1 cellular context compared by ENCODE assay signal in the genomic region with DNA sequence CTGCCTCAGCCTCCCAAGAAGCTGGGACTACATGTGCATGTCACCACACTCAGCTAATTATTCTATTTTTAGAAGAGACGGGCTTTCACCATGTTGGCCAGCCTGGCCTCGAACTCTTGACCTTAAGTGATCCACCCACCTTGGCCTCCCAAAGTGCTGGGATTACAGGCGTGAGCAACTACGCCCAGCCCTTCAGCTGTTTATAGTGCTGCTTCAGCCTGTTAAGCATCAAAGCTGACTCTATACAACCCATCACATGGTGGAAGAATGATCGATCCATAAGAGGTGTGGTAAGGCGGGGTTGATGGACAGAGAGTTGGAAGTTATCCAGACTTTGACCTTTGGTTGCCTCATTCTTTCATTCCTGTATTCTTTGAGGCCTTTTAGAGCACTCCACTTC.
TF ChIP-seq lines count a peak whose summit lies in the region.

No MANE protein-coding gene starts in this region.

TF ChIP-seq in HepG2, 621 proteins besides CTCF, POLR2A, EP300 and RAD21 (continued from another document and continues in another):
- no peak for TF ChIP-seq AKNA (CRISPR knock-in tag; IDR thresholded peaks at IDR 0.05; ENCODE audit: borderline replicate concordance)
- TF ChIP-seq, protein P1, sequence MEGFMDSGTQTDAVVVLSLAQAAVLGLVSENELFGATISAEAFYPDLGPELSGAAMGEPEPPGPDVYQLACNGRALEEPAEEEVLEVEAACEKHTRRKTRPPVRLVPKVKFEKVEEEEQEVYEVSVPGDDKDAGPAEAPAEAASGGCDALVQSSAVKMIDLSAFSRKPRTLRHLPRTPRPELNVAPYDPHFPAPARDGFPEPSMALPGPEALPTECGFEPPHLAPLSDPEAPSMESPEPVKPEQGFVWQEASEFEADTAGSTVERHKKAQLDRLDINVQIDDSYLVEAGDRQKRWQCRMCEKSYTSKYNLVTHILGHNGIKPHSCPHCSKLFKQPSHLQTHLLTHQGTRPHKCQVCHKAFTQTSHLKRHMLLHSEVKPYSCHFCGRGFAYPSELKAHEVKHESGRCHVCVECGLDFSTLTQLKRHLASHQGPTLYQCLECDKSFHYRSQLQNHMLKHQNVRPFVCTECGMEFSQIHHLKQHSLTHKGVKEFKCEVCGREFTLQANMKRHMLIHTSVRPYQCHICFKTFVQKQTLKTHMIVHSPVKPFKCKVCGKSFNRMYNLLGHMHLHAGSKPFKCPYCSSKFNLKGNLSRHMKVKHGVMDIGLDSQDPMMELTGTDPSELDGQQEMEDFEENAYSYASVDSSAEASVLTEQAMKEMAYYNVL (CRISPR knock-in tag; IDR thresholded peaks at IDR 0.05; ENCODE audit: borderline replicate concordance) = peak; percentile 89
- TF ChIP-seq ZNF296 (CRISPR knock-in tag; conservative IDR thresholded peaks at IDR 0.05) = no peak
- TF ChIP-seq KAT7 (CRISPR knock-in tag; IDR thresholded peaks at IDR 0.05; ENCODE audit: borderline replicate concordance) = no peak
- no peak; the same call in 1 of the 2 replicates for TF ChIP-seq FOXK2 (IDR thresholded peaks at IDR 0.05)
- peak; percentile 72 for TF ChIP-seq BCL6 (CRISPR knock-in tag; IDR thresholded peaks at IDR 0.05)
- no peak for TF ChIP-seq NR0B2 (CRISPR knock-in tag; IDR thresholded peaks at IDR 0.05)
- TF ChIP-seq ZNF44 (CRISPR knock-in tag; IDR thresholded peaks at IDR 0.05) = no peak
- no peak for TF ChIP-seq JUNB (CRISPR knock-in tag; IDR thresholded peaks at IDR 0.05; ENCODE audit: borderline replicate concordance)
- TF ChIP-seq MYC (CRISPR knock-in tag; IDR thresholded peaks at IDR 0.05; ENCODE audit: borderline replicate concordance) = no peak
- no peak for TF ChIP-seq ZSCAN21 (CRISPR knock-in tag; IDR thresholded peaks at IDR 0.05; ENCODE audit: borderline replicate concordance)
- TF ChIP-seq ZNF644 (CRISPR knock-in tag; IDR thresholded peaks at IDR 0.05; ENCODE audit: low read depth) = peak; percentile 86
- no peak for TF ChIP-seq ZFYVE20 (CRISPR knock-in tag; IDR thresholded peaks at IDR 0.05; ENCODE audit: borderline replicate concordance, low read depth)
- TF ChIP-seq HDAC1 (CRISPR knock-in tag; IDR thresholded peaks at IDR 0.05) = peak; percentile 77
- no peak for TF ChIP-seq ZNF766 (CRISPR knock-in tag; IDR thresholded peaks at IDR 0.05; ENCODE audit: borderline replicate concordance)
- TF ChIP-seq WIZ (CRISPR knock-in tag; IDR thresholded peaks at IDR 0.05) = no peak
- no peak for TF ChIP-seq TEAD2 (CRISPR knock-in tag; IDR thresholded peaks at IDR 0.05)
- TF ChIP-seq ZNF275 (CRISPR knock-in tag; IDR thresholded peaks at IDR 0.05; ENCODE audit: borderline replicate concordance) = no peak
- TF ChIP-seq RXRA (CRISPR knock-in tag; IDR thresholded peaks at IDR 0.05) = peak; percentile 75; the same call in 1 of the 2 replicates
- TF ChIP-seq, protein P2, sequence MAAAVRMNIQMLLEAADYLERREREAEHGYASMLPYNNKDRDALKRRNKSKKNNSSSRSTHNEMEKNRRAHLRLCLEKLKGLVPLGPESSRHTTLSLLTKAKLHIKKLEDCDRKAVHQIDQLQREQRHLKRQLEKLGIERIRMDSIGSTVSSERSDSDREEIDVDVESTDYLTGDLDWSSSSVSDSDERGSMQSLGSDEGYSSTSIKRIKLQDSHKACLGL (CRISPR knock-in tag; IDR thresholded peaks at IDR 0.05) = no peak
- no peak for TF ChIP-seq MAZ (IDR thresholded peaks at IDR 0.05; ENCODE audit: borderline replicate concordance, low read depth, low read length)
- TF ChIP-seq MAZ (CRISPR knock-in tag; IDR thresholded peaks at IDR 0.05; ENCODE audit: low read depth) = no peak
- no peak for TF ChIP-seq NR3C1 (CRISPR knock-in tag; IDR thresholded peaks at IDR 0.05)
- TF ChIP-seq NCOR1 (IDR thresholded peaks at IDR 0.05; ENCODE audit: borderline replicate concordance, low read length) = peak; percentile 74; the same call in 1 of the 2 replicates
- TF ChIP-seq IKZF4 (CRISPR knock-in tag; IDR thresholded peaks at IDR 0.05; ENCODE audit: borderline replicate concordance, low read depth, not compliant biosample characterization) = no peak
- no peak for TF ChIP-seq ZNF30 (CRISPR knock-in tag; IDR thresholded peaks at IDR 0.05)
- peak; percentile 50; the same call in 1 of the 2 replicates for TF ChIP-seq ZKSCAN8 (CRISPR knock-in tag; IDR thresholded peaks at IDR 0.05; ENCODE audit: borderline replicate concordance)
- no peak for TF ChIP-seq ZNF557 (CRISPR knock-in tag; IDR thresholded peaks at IDR 0.05)
- TF ChIP-seq BRD4 (CRISPR knock-in tag; IDR thresholded peaks at IDR 0.05) = no peak
- no peak for TF ChIP-seq SMAD1 (CRISPR knock-in tag; IDR thresholded peaks at IDR 0.05; ENCODE audit: borderline replicate concordance, low read depth)
- TF ChIP-seq ZNF24 (IDR thresholded peaks at IDR 0.05) = no peak
- TF ChIP-seq MED13 (CRISPR knock-in tag; IDR thresholded peaks at IDR 0.05) = no peak
- TF ChIP-seq ZNF7 (CRISPR knock-in tag; IDR thresholded peaks at IDR 0.05) = peak; percentile 42; the same call in 1 of the 2 replicates
- TF ChIP-seq, protein P3, sequence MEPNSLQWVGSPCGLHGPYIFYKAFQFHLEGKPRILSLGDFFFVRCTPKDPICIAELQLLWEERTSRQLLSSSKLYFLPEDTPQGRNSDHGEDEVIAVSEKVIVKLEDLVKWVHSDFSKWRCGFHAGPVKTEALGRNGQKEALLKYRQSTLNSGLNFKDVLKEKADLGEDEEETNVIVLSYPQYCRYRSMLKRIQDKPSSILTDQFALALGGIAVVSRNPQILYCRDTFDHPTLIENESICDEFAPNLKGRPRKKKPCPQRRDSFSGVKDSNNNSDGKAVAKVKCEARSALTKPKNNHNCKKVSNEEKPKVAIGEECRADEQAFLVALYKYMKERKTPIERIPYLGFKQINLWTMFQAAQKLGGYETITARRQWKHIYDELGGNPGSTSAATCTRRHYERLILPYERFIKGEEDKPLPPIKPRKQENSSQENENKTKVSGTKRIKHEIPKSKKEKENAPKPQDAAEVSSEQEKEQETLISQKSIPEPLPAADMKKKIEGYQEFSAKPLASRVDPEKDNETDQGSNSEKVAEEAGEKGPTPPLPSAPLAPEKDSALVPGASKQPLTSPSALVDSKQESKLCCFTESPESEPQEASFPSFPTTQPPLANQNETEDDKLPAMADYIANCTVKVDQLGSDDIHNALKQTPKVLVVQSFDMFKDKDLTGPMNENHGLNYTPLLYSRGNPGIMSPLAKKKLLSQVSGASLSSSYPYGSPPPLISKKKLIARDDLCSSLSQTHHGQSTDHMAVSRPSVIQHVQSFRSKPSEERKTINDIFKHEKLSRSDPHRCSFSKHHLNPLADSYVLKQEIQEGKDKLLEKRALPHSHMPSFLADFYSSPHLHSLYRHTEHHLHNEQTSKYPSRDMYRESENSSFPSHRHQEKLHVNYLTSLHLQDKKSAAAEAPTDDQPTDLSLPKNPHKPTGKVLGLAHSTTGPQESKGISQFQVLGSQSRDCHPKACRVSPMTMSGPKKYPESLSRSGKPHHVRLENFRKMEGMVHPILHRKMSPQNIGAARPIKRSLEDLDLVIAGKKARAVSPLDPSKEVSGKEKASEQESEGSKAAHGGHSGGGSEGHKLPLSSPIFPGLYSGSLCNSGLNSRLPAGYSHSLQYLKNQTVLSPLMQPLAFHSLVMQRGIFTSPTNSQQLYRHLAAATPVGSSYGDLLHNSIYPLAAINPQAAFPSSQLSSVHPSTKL (CRISPR knock-in tag; IDR thresholded peaks at IDR 0.05) = peak; percentile 95
- TF ChIP-seq ZNF263 (CRISPR knock-in tag; IDR thresholded peaks at IDR 0.05) = no peak
- no peak for TF ChIP-seq HNRNPK (IDR thresholded peaks at IDR 0.05; ENCODE audit: low read depth, low read length, poor library complexity, severe bottlenecking)
- TF ChIP-seq ZNF383 (CRISPR knock-in tag; IDR thresholded peaks at IDR 0.05; ENCODE audit: borderline replicate concordance) = no peak
- TF ChIP-seq ZNF567 (CRISPR knock-in tag; IDR thresholded peaks at IDR 0.05; ENCODE audit: borderline replicate concordance) = no peak
- TF ChIP-seq ADNP (CRISPR knock-in tag; IDR thresholded peaks at IDR 0.05) = 0 out of 2 replicates have a peak, but pooled peaks have one; percentile 60
- TF ChIP-seq ZBTB39 (CRISPR knock-in tag; IDR thresholded peaks at IDR 0.05) = no peak
- no peak for TF ChIP-seq ZNF207 (IDR thresholded peaks at IDR 0.05; ENCODE audit: borderline replicate concordance)
- TF ChIP-seq ZNF33B (CRISPR knock-in tag; IDR thresholded peaks at IDR 0.05) = no peak
- TF ChIP-seq, protein P4, sequence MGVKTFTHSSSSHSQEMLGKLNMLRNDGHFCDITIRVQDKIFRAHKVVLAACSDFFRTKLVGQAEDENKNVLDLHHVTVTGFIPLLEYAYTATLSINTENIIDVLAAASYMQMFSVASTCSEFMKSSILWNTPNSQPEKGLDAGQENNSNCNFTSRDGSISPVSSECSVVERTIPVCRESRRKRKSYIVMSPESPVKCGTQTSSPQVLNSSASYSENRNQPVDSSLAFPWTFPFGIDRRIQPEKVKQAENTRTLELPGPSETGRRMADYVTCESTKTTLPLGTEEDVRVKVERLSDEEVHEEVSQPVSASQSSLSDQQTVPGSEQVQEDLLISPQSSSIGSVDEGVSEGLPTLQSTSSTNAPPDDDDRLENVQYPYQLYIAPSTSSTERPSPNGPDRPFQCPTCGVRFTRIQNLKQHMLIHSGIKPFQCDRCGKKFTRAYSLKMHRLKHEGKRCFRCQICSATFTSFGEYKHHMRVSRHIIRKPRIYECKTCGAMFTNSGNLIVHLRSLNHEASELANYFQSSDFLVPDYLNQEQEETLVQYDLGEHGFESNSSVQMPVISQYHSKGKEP (CRISPR knock-in tag; IDR thresholded peaks at IDR 0.05) = no peak
